ENCODE assay signal across 29 cellular contexts in the genomic region with DNA sequence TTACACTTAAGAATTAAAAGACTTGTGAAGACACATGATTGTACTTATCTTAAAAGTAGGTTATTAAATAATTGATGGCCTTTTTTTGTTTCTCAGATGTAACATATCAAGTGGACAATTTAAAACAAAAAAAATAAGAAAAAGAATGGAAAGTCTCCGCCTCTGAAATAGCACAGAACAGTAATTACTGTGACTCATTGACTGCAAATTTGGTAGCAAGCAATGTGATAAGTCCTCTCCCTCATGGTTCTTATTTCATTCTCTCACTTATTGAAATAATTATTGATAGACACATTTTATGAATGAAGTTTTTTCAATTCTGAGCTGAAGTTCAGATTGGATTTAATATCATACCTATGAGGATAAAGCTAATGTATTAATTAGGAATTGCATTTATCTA.
A peak's percentile ranks its signal among the peaks of the same experiment; 100 is the strongest.
DNase-seq lines count a peak whose midpoint lies in the region; ATAC-seq, FAIRE-seq and TF ChIP-seq lines count a peak whose summit lies in the region.
"Had no signal": no experiment of that assay in that cellular context is flagged by ENCODE, and none has a peak within 500 bp of the region (broad histone marks: within the 10 kb centered on the region; RNA-seq: fewer than 3 reads in every experiment).

No MANE protein-coding gene starts in this region.

- H4K91ac ChIP-seq in IMR-90 (ENCODE audit: insufficient read depth, low read depth, low read length) = no peak overlapping the region

- H3K14ac ChIP-seq in IMR-90 (replicated peaks; ENCODE audit: low read depth, low read length) = no peak overlapping the region

- H2AFZ ChIP-seq in IMR-90 (replicated peaks; ENCODE audit: low read length, poor library complexity) (no peak overlapping the region), astrocyte (ENCODE audit: low read depth, low read length) (no peak overlapping the region)

- ATAC-seq in IMR-90 (ENCODE audit: low read depth) (peak; percentile 46; the same call in 1 of the 2 replicates), GM18511 (IDR thresholded peaks at IDR 0.05; ENCODE audit: unreplicated experiment) (no peak), upper lobe of left lung (ENCODE audit: low FRiP score in 2 of 2) (no peak)
- ATAC-seq: activated T-cell treated with anti-CD3 and anti-CD28 coated beads, Interleukin-2, amount 50 U/mL, for 4 hours; esophagus mucosa; gastrocnemius medialis had no signal

- DNase-seq in A172 (ENCODE audit: low spot score) (peak; percentile 22), IMR-90 (peak; percentile 32), astrocyte (ENCODE audit: low read depth) (peak; percentile 75), iris pigment epithelial cell (ENCODE audit: low read depth) (peak; percentile 63), upper lobe of left lung (no peak), dorsolateral prefrontal cortex (no peak), GM10248 (ENCODE audit: extremely low spot score) (no peak)
- DNase-seq: 8988T; activated CD4-positive, alpha-beta T cell treated with anti-CD3 and anti-CD28 coated beads, Interleukin-2, amount 10 ng/mL, durations not matched to agents 7 days and 5 days; activated naive CD4-positive, alpha-beta T cell; activated T-cell treated with anti-CD3 and anti-CD28 coated beads, Interleukin-2, amount 50 U/mL, for 4 hours; cortex of kidney; DMS153; endodermal cell; gastrocnemius medialis; GF-D8; KG1; MV-4-11; NCI-H1436 treated with DMSO at 0.1 percent for 48 hours; NCI-H774 had no signal

- H3K4me3 Mint-ChIP-seq in astrocyte (ENCODE audit: unreplicated experiment) = no peak overlapping the region
- H3K4me3 Mint-ChIP-seq: activated CD4-positive, alpha-beta T cell treated with anti-CD3 and anti-CD28 coated beads, Interleukin-2, amount 10 ng/mL, durations not matched to agents 7 days and 5 days; activated T-cell treated with anti-CD3 and anti-CD28 coated beads, Interleukin-2, amount 50 U/mL, for 4 hours; B cell; endodermal cell; memory B cell; stimulated activated naive CD8-positive, alpha-beta T cell treated with anti-CD3 and anti-CD28 coated beads, Interleukin-15, Interleukin-2, amounts not matched to agents 100 ng/mL and 50 ng/mL, for 24 hours; T-helper 2 cell treated with Interferon-gamma antibody and Interleukin-4, amounts not matched to agents 5 μg/mL and 100 μg/mL, for 36 hours had no signal

- in situ Hi-C loops in IMR-90 (cut with MboI; ENCODE audit: low sequenced_read_pairs) = no loop called here

- no peaks in the 10 kb centered on the region for H3K9me1 ChIP-seq in IMR-90 (ENCODE audit: insufficient read depth, low read length)

- no peak overlapping the region for H3K4me3 ChIP-seq in IMR-90 (ENCODE audit: insufficient read depth, low read depth, low read length)
- no peak overlapping the region for H3K4me3 ChIP-seq in astrocyte (ENCODE audit: insufficient read depth, low read depth, low read length)
- H3K4me3 ChIP-seq in upper lobe of left lung = no peak overlapping the region
- no peak overlapping the region for H3K4me3 ChIP-seq in dorsolateral prefrontal cortex
- H3K4me3 ChIP-seq: gastrocnemius medialis, prostate gland, thoracic aorta had no signal

- BruUV-seq in IMR-90 (replicated peaks; lab: Mats Ljungman, UMichigan) = no TSS peak

- H3K79me2 ChIP-seq in astrocyte (ENCODE audit: insufficient read depth, low read length) = no peaks in the 10 kb centered on the region

- H3K4me1 Mint-ChIP-seq in astrocyte (ENCODE audit: low read depth, unreplicated experiment) = peaks cover 14% of the 10 kb centered on the region
- H3K4me1 Mint-ChIP-seq: activated CD4-positive, alpha-beta T cell treated with anti-CD3 and anti-CD28 coated beads, Interleukin-2, amount 10 ng/mL, durations not matched to agents 7 days and 5 days; B cell; endodermal cell; memory B cell had no signal

- no peaks in the 10 kb centered on the region for H3K79me1 ChIP-seq in IMR-90 (ENCODE audit: low read depth in 1 of 2, low read length in 2 of 2)

- WGBS in IMR-90 (ENCODE audit: extremely low coverage in 2 of 2, insufficient read length in 1 of 2), 2 experiments = no CpG with 5 or more reads among the region's 1 CpG
- 90 to 95% methylated on average over 1 of the region's 1 CpG for WGBS in upper lobe of left lung, 2 donors

- POLR2A ChIA-PET in IMR-90 (lab: Charles Lee; ENCODE audit: unreplicated experiment) (no interaction called here), GM10248 (lab: Yijun Ruan, JAX) (no interaction called here)

- no peak overlapping the region for H2BK20ac ChIP-seq in IMR-90 (ENCODE audit: low read depth, low read length)

- intact Hi-C loops in IMR-90 (cut with micrococcal nuclease) (no loop called here), dorsolateral prefrontal cortex (cut with DNase I) (no loop called here)

- no peaks in the 10 kb centered on the region for H3K36me3 Mint-ChIP-seq in astrocyte (ENCODE audit: low read depth, unreplicated experiment)
- H3K36me3 Mint-ChIP-seq: memory B cell had no signal

- H2BK5ac ChIP-seq in IMR-90 (ENCODE audit: low read depth, low read length, poor library complexity, severe bottlenecking) = no peak overlapping the region

- H3K27me3 ChIP-seq in IMR-90 (ENCODE audit: control insufficient read depth, insufficient read depth, low read length) (no peaks in the 10 kb centered on the region), astrocyte (ENCODE audit: insufficient read depth, low read length) (no peaks in the 10 kb centered on the region), upper lobe of left lung (no peaks in the 10 kb centered on the region), dorsolateral prefrontal cortex (no peaks in the 10 kb centered on the region)
- H3K27me3 ChIP-seq: gastrocnemius medialis had no signal

- CTCF ChIA-PET in IMR-90 (lab: Yijun Ruan, JAX) (interaction anchor here (1.3 kb wide), 1 partner anchor 11 kb away, joined by 5 read pairs; no protein-coding TSS in a partner anchor), GM10248 (lab: Yijun Ruan, JAX) (interaction anchor here (1.4 kb wide), 1 partner anchor 12 kb away, joined by 5 read pairs; no protein-coding TSS in a partner anchor)

- H4K20me1 ChIP-seq in IMR-90 (ENCODE audit: insufficient read depth, low read length) (no peaks in the 10 kb centered on the region), astrocyte (ENCODE audit: insufficient read depth, low read length) (no peaks in the 10 kb centered on the region)

- H3K4ac ChIP-seq in IMR-90 (ENCODE audit: low read depth, low read length) = no peak overlapping the region

- dilution Hi-C loops in IMR-90 (cut with HindIII; ENCODE audit: low sequenced_read_pairs, unreplicated experiment) = no loop called here

- no peak overlapping the region for H2BK120ac ChIP-seq in IMR-90 (ENCODE audit: low read depth, low read length)

- H4K5ac ChIP-seq in IMR-90 (ENCODE audit: low read depth, low read length) = no peak overlapping the region

- peaks cover 10% of the 10 kb centered on the region; the same call in 1 of the 2 replicates for H3K9me3 ChIP-seq in IMR-90 (ENCODE audit: control insufficient read depth, insufficient read depth, low read length)
- no peaks in the 10 kb centered on the region for H3K9me3 ChIP-seq in astrocyte (ENCODE audit: insufficient read depth, low read depth, low read length)
- H3K9me3 ChIP-seq in upper lobe of left lung = no peaks in the 10 kb centered on the region
- H3K9me3 ChIP-seq: gastrocnemius medialis, prostate gland, thoracic aorta had no signal

- H2AK9ac ChIP-seq in IMR-90 (replicated peaks; ENCODE audit: low read depth, low read length, poor library complexity) = no peak overlapping the region

- no peak overlapping the region for H2BK15ac ChIP-seq in IMR-90 (ENCODE audit: low read depth, low read length)

- no peak overlapping the region for H3K9ac ChIP-seq in IMR-90 (ENCODE audit: low read depth, low read length)
- no peak overlapping the region for H3K9ac ChIP-seq in astrocyte (ENCODE audit: low read length)

- FAIRE-seq in astrocyte (lab: Jason Lieb, UNC) = no peak

- no peaks in the 10 kb centered on the region for H3K9me3 Mint-ChIP-seq in astrocyte (ENCODE audit: unreplicated experiment)
- H3K9me3 Mint-ChIP-seq: activated CD4-positive, alpha-beta T cell treated with anti-CD3 and anti-CD28 coated beads, Interleukin-2, amount 10 ng/mL, durations not matched to agents 7 days and 5 days; activated T-cell treated with anti-CD3 and anti-CD28 coated beads, Interleukin-2, amount 50 U/mL, for 4 hours; memory B cell; stimulated activated naive CD8-positive, alpha-beta T cell treated with anti-CD3 and anti-CD28 coated beads, Interleukin-15, Interleukin-2, amounts not matched to agents 100 ng/mL and 50 ng/mL, for 24 hours; T-helper 2 cell treated with Interferon-gamma antibody and Interleukin-4, amounts not matched to agents 5 μg/mL and 100 μg/mL, for 36 hours had no signal

- TF ChIP-seq CTCF in IMR-90 (conservative IDR thresholded peaks at IDR 0.05; ENCODE audit: low read depth, low read length) = no peak
- TF ChIP-seq CTCF in astrocyte (IDR thresholded peaks at IDR 0.05; ENCODE audit: insufficient read depth, low read depth, low read length) = no peak
- no peak for TF ChIP-seq CTCF in upper lobe of left lung (IDR thresholded peaks at IDR 0.05)
- TF ChIP-seq CTCF in dorsolateral prefrontal cortex (IDR thresholded peaks at IDR 0.05 in 54 of 56, conservative IDR thresholded peaks at IDR 0.05 in 2 of 56; ENCODE audit: low read depth in 1 of 56, partially characterized antibody in 56 of 56) = no peak
- no peak for TF ChIP-seq CTCF in GM10248 (IDR thresholded peaks at IDR 0.05; ENCODE audit: control extremely low read depth, extremely low read depth, low read depth, missing control alignments)

- peak overlapping the region; percentile 89 for H3K27ac Mint-ChIP-seq in astrocyte (ENCODE audit: unreplicated experiment)
- H3K27ac Mint-ChIP-seq: activated CD4-positive, alpha-beta T cell treated with anti-CD3 and anti-CD28 coated beads, Interleukin-2, amount 10 ng/mL, durations not matched to agents 7 days and 5 days; B cell; endodermal cell; memory B cell; stimulated activated naive CD8-positive, alpha-beta T cell treated with anti-CD3 and anti-CD28 coated beads, Interleukin-15, Interleukin-2, amounts not matched to agents 100 ng/mL and 50 ng/mL, for 24 hours; T-helper 2 cell treated with Interferon-gamma antibody and Interleukin-4, amounts not matched to agents 5 μg/mL and 100 μg/mL, for 36 hours had no signal

- no peak overlapping the region for H3K18ac ChIP-seq in IMR-90 (ENCODE audit: low read depth, low read length)

- H3K36me3 ChIP-seq in IMR-90 (ENCODE audit: control insufficient read depth, insufficient read depth, low read length) = no peaks in the 10 kb centered on the region
- no peaks in the 10 kb centered on the region for H3K36me3 ChIP-seq in astrocyte (ENCODE audit: insufficient read depth, low read length)
- H3K36me3 ChIP-seq in upper lobe of left lung = no peaks in the 10 kb centered on the region
- H3K36me3 ChIP-seq: gastrocnemius medialis, prostate gland, thoracic aorta had no signal

- H3K56ac ChIP-seq in IMR-90 (ENCODE audit: extremely low read depth, insufficient read depth, low read length) = no peak overlapping the region

- no peak for TF ChIP-seq EP300 in upper lobe of left lung (IDR thresholded peaks at IDR 0.05)

- no peak overlapping the region for H4K8ac ChIP-seq in IMR-90 (ENCODE audit: low read depth in 2 of 2, low read length in 2 of 2)

- TF ChIP-seq POLR2A in IMR-90 (IDR thresholded peaks at IDR 0.05; ENCODE audit: low read depth, low read length) (no peak), upper lobe of left lung (IDR thresholded peaks at IDR 0.05) (no peak)

- no peak overlapping the region for H3K23ac ChIP-seq in IMR-90 (ENCODE audit: low read depth, low read length)

- H3K4me2 ChIP-seq in IMR-90 (ENCODE audit: low read depth, low read length) (no peak overlapping the region), astrocyte (ENCODE audit: low read length) (no peak overlapping the region)

- H3K27ac ChIP-seq in IMR-90 (ENCODE audit: insufficient read depth, low read length) = no peak overlapping the region
- H3K27ac ChIP-seq in astrocyte (ENCODE audit: low read depth, low read length) = no peak overlapping the region
- no peak overlapping the region for H3K27ac ChIP-seq in upper lobe of left lung
- no peak overlapping the region for H3K27ac ChIP-seq in dorsolateral prefrontal cortex
- H3K27ac ChIP-seq: gastrocnemius medialis, prostate gland, thoracic aorta, VCaP had no signal

- no peak overlapping the region for H2AK5ac ChIP-seq in IMR-90 (ENCODE audit: low read depth, low read length)

- H3K27me3 Mint-ChIP-seq in astrocyte (ENCODE audit: low read depth, unreplicated experiment) = no peaks in the 10 kb centered on the region
- H3K27me3 Mint-ChIP-seq: activated CD4-positive, alpha-beta T cell treated with anti-CD3 and anti-CD28 coated beads, Interleukin-2, amount 10 ng/mL, durations not matched to agents 7 days and 5 days; B cell; memory B cell; stimulated activated naive CD8-positive, alpha-beta T cell treated with anti-CD3 and anti-CD28 coated beads, Interleukin-15, Interleukin-2, amounts not matched to agents 100 ng/mL and 50 ng/mL, for 24 hours had no signal

- H3K4me1 ChIP-seq in IMR-90 (ENCODE audit: control insufficient read depth, insufficient read depth, low read length) (no peaks in the 10 kb centered on the region), astrocyte (ENCODE audit: insufficient read depth, low read length) (peaks cover 3% of the 10 kb centered on the region), upper lobe of left lung (no peaks in the 10 kb centered on the region)
- H3K4me1 ChIP-seq: gastrocnemius medialis, prostate gland had no signal

- TF ChIP-seq RAD21 in IMR-90 (IDR thresholded peaks at IDR 0.05; ENCODE audit: low read length) = no peak

Comparison
In these comparisons a context has a peak if more than half of its experiments do, and no peak if none do; other contexts are left out.
1. DNase-seq: peak in A172 (single experiment), IMR-90 (single experiment), astrocyte (single experiment) and iris pigment epithelial cell (single experiment); none in upper lobe of left lung (0 of 2), dorsolateral prefrontal cortex (0 of 10) and GM10248 (single experiment).